Comparison of ENCODE assay signal across 1 cellular context in genomic region chr6:149484733-149485700, GRCh38.
TF ChIP-seq lines count a peak whose summit lies in the region.

TSS of gene ZC3H12D (minus strand) at chr6:149485014. CDS start at chr6:149474543, 10,471 bp downstream.

TF ChIP-seq in HepG2, 621 proteins besides CTCF, POLR2A, EP300 and RAD21 (continued from another document and continues in another):
- TF ChIP-seq PRDM10 (CRISPR knock-in tag; IDR thresholded peaks at IDR 0.05; ENCODE audit: low read depth): peak; percentile 89
- TF ChIP-seq GMEB1 (CRISPR knock-in tag; IDR thresholded peaks at IDR 0.05; ENCODE audit: borderline replicate concordance): peak; percentile 38
- TF ChIP-seq SKI (IDR thresholded peaks at IDR 0.05; ENCODE audit: partially characterized antibody): peak; percentile 18
- TF ChIP-seq ATRX (CRISPR knock-in tag; IDR thresholded peaks at IDR 0.05; ENCODE audit: borderline replicate concordance): no peak
- TF ChIP-seq ZNF784 (CRISPR knock-in tag; IDR thresholded peaks at IDR 0.05; ENCODE audit: borderline replicate concordance): peak; percentile 82; the same call in 1 of the 2 replicates
- peak; percentile 16 for TF ChIP-seq ZNF792 (CRISPR knock-in tag; IDR thresholded peaks at IDR 0.05)
- 0 out of 2 replicates have a peak, but pooled peaks have one; percentile 16 for TF ChIP-seq ZZZ3 (CRISPR knock-in tag; IDR thresholded peaks at IDR 0.05; ENCODE audit: borderline replicate concordance)
- TF ChIP-seq KDM5A (IDR thresholded peaks at IDR 0.05; ENCODE audit: borderline replicate concordance, low read length): peak; percentile 51; the same call in 1 of the 2 replicates
- TF ChIP-seq IRF9 (CRISPR knock-in tag; IDR thresholded peaks at IDR 0.05; ENCODE audit: borderline replicate concordance): peak; percentile 81; the same call in 1 of the 2 replicates
- no peak for TF ChIP-seq CBX2 (IDR thresholded peaks at IDR 0.05; ENCODE audit: low read depth, low read length)
- no peak for TF ChIP-seq CBX2 (CRISPR knock-in tag; IDR thresholded peaks at IDR 0.05; ENCODE audit: low read depth)
- TF ChIP-seq ZBTB26 (CRISPR knock-in tag; IDR thresholded peaks at IDR 0.05; ENCODE audit: borderline replicate concordance): peak; percentile 77
- TF ChIP-seq ZFP36 (IDR thresholded peaks at IDR 0.05; ENCODE audit: borderline replicate concordance, low read depth, low read length, partially characterized antibody): peak; percentile 89
- TF ChIP-seq PCBP1 (IDR thresholded peaks at IDR 0.05; ENCODE audit: borderline replicate concordance, low read depth, low read length): no peak
- TF ChIP-seq YY1 (IDR thresholded peaks at IDR 0.05; ENCODE audit: insufficient read depth, insufficient replicate concordance, low read depth, low read length): peak; percentile 37
- TF ChIP-seq SMAD1 (CRISPR knock-in tag; IDR thresholded peaks at IDR 0.05; ENCODE audit: borderline replicate concordance, low read depth): peak; percentile 56; the same call in 1 of the 2 replicates
- no peak for TF ChIP-seq NFE2L2 (IDR thresholded peaks at IDR 0.05; ENCODE audit: low read length)
- TF ChIP-seq ZNF703 (CRISPR knock-in tag; IDR thresholded peaks at IDR 0.05; ENCODE audit: borderline replicate concordance): no peak; the same call in 1 of the 2 replicates
- peak; percentile 8; the same call in 1 of the 2 replicates for TF ChIP-seq SMC3 (IDR thresholded peaks at IDR 0.05; ENCODE audit: low read length)
- no peak for TF ChIP-seq SIN3B (IDR thresholded peaks at IDR 0.05; ENCODE audit: low read length)
- no peak for TF ChIP-seq FOXP1 (IDR thresholded peaks at IDR 0.05)
- TF ChIP-seq FOXP1 (CRISPR knock-in tag; IDR thresholded peaks at IDR 0.05): peak; percentile 11; the same call in 1 of the 2 replicates
- peak; percentile 78; the same call in 1 of the 2 replicates for TF ChIP-seq SIN3A (IDR thresholded peaks at IDR 0.05; ENCODE audit: borderline replicate concordance, low read depth, low read length)
- TF ChIP-seq ZNF343 (CRISPR knock-in tag; IDR thresholded peaks at IDR 0.05): no peak; the same call in 1 of the 2 replicates
- no peak for TF ChIP-seq FOXO4 (CRISPR knock-in tag; conservative IDR thresholded peaks at IDR 0.05)
- peak; percentile 82 for TF ChIP-seq MIER3 (CRISPR knock-in tag; IDR thresholded peaks at IDR 0.05; ENCODE audit: borderline replicate concordance)
- TF ChIP-seq TRAFD1 (CRISPR knock-in tag; IDR thresholded peaks at IDR 0.05; ENCODE audit: borderline replicate concordance): no peak
- peak; percentile 54; the same call in 1 of the 2 replicates for TF ChIP-seq ATF2 (CRISPR knock-in tag; IDR thresholded peaks at IDR 0.05)
- TF ChIP-seq ARID5B (CRISPR knock-in tag; IDR thresholded peaks at IDR 0.05): peak; percentile 80
- no peak for TF ChIP-seq EZH2 (conservative IDR thresholded peaks at IDR 0.05; ENCODE audit: low read depth, low read length)
- TF ChIP-seq ATF5 (CRISPR knock-in tag; IDR thresholded peaks at IDR 0.05; ENCODE audit: low read depth): no peak
- peak; percentile 86 for TF ChIP-seq ZNF18 (CRISPR knock-in tag; IDR thresholded peaks at IDR 0.05; ENCODE audit: insufficient replicate concordance)
- TF ChIP-seq ZSCAN21 (CRISPR knock-in tag; IDR thresholded peaks at IDR 0.05; ENCODE audit: borderline replicate concordance): peak; percentile 46; the same call in 1 of the 2 replicates
- TF ChIP-seq ZNF205 (CRISPR knock-in tag; IDR thresholded peaks at IDR 0.05): peak; percentile 100
